Comparison of ENCODE assay signal across 2 cellular contexts in the genomic region with DNA sequence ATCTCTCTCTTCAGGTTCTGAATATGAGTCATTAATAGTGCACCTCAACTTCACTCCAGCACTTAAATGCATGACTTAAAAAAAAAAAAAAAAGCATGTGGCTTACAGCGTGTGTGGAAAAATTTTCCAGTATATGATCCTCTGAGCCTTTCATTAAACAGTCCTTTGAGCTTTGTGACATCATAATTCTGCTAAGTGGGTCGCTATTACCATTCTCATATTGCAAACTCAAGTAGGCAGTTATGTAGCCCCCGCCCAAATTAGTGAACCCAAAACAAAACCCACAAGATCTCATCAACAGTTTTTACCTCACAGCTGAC.
A peak's percentile ranks its signal among the peaks of the same experiment; 100 is the strongest.
TF ChIP-seq lines count a peak whose summit lies in the region.

No MANE protein-coding gene starts in this region.

TF ChIP-seq in HEK293, 187 proteins besides CTCF, POLR2A, EP300 and RAD21 (continued from another document):
- TF ChIP-seq, protein P1, sequence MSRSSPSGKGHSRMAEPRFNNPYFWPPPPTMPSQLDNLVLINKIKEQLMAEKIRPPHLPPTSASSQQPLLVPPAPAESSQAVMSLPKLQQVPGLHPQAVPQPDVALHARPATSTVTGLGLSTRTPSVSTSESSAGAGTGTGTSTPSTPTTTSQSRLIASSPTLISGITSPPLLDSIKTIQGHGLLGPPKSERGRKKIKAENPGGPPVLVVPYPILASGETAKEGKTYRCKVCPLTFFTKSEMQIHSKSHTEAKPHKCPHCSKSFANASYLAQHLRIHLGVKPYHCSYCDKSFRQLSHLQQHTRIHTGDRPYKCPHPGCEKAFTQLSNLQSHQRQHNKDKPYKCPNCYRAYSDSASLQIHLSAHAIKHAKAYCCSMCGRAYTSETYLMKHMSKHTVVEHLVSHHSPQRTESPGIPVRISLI (tag by site-specific recombination; IDR thresholded peaks at IDR 0.05) = 0 out of 2 replicates have a peak, but pooled peaks have one; percentile 37
- TF ChIP-seq ZBTB21 (tag by site-specific recombination; IDR thresholded peaks at IDR 0.05) (peak; percentile 80), ZBTB26 (tag by site-specific recombination; optimal IDR thresholded peaks at IDR 0.05) (no peak), ZEB2 (tag by site-specific recombination; IDR thresholded peaks at IDR 0.05) (0 out of 2 replicates have a peak, but pooled peaks have one; percentile 10), SCRT2 (tag by site-specific recombination; IDR thresholded peaks at IDR 0.05) (peak; percentile 49; the same call in 1 of the 2 replicates), ZNF23 (tag by site-specific recombination; IDR thresholded peaks at IDR 0.05; ENCODE audit: borderline replicate concordance) (no peak)

TF ChIP-seq in K562, 482 proteins besides CTCF, POLR2A, EP300 and RAD21 (continued from another document):
- TF ChIP-seq, protein P2, sequence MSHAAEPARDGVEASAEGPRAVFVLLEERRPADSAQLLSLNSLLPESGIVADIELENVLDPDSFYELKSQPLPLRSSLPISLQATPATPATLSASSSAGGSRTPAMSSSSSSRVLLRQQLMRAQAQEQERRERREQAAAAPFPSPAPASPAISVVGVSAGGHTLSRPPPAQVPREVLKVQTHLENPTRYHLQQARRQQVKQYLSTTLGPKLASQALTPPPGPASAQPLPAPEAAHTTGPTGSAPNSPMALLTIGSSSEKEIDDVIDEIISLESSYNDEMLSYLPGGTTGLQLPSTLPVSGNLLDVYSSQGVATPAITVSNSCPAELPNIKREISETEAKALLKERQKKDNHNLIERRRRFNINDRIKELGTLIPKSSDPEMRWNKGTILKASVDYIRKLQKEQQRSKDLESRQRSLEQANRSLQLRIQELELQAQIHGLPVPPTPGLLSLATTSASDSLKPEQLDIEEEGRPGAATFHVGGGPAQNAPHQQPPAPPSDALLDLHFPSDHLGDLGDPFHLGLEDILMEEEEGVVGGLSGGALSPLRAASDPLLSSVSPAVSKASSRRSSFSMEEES (CRISPR knock-in tag; IDR thresholded peaks at IDR 0.05) = no peak
- TF ChIP-seq SMARCA4 (IDR thresholded peaks at IDR 0.05) (peak; percentile 20; the same call in 1 of the 2 replicates), PHF8 (IDR thresholded peaks at IDR 0.05; ENCODE audit: borderline replicate concordance, low read length) (no peak), HEY1 (CRISPR knock-in tag; IDR thresholded peaks at IDR 0.05; ENCODE audit: borderline replicate concordance) (no peak), DPF2 (IDR thresholded peaks at IDR 0.05) (0 out of 2 replicates have a peak, but pooled peaks have one; percentile 43), CHAMP1 (IDR thresholded peaks at IDR 0.05) (no peak), TFAM (CRISPR knock-in tag; conservative IDR thresholded peaks at IDR 0.05) (no peak), DACH1 (IDR thresholded peaks at IDR 0.05; ENCODE audit: partially characterized antibody) (peak; percentile 51), SP1 (CRISPR knock-in tag; IDR thresholded peaks at IDR 0.05) (no peak), SAP30 (IDR thresholded peaks at IDR 0.05; ENCODE audit: borderline replicate concordance, insufficient read depth, low read depth, low read length, poor library complexity, severe bottlenecking) (no peak), TCFL5 (CRISPR knock-in tag; conservative IDR thresholded peaks at IDR 0.05) (no peak), BMI1 (IDR thresholded peaks at IDR 0.05; ENCODE audit: low read length) (no peak)
TF ChIP-seq in K562: peak in this region for 4.
